11 cellular contexts compared by ENCODE assay signal in the genomic region with DNA sequence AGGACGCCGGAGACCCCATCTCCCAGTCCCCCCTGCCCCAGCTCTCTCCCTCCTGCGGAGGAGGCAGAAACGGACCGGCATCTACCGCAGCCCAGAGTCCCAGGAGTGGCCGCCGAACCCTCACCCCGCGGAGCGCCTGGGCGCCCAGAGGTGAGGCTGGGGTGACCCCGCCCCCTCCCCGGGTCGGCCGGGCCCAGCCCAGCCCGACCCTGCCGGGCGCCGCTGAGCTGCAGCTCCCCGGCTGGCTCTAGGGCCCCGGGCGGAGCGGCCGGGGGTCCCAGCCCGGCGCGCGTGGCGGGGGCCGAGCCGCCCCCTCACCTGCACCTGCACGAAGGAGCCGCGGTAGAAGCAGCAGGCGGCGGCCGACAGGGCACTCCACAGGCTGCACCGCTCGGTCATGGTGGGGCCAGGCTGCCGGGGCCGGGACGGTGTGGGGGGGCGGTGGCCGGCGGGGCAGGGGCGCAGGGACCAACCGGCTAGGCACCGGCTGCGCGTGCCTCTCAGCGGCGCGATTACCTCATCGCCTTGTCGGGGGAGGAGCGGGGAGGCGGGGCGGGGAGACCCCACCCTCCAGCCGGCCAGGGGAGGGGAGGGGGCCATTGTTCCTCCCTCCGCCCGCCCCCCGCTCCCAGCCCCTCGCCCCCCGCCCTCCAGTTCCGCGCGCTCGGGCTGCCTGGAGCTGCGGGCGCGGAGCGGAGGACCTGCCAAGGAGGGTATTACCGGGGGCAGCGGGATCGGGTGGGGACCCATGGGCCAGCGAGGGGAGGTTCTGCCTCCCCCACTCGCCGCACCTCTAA. TPM values are rescaled to one million over a fixed set of nuclear protein-coding genes. Genes with fewer than 3 reads are reported as not detected.
A peak's percentile ranks its signal among the peaks of the same experiment; 100 is the strongest.
DNase-seq lines count a peak whose midpoint lies in the region; ATAC-seq, FAIRE-seq and TF ChIP-seq lines count a peak whose summit lies in the region.
"Had no signal": no experiment of that assay in that cellular context is flagged by ENCODE, and none has a peak within 500 bp of the region (broad histone marks: within the 10 kb centered on the region; RNA-seq: fewer than 3 reads in every experiment).

No MANE protein-coding gene starts in this region.

- H3K9me1 ChIP-seq in K562 (ENCODE audit: control insufficient read depth, insufficient read depth, low read length), result no peaks in the 10 kb centered on the region

- H2AFZ ChIP-seq in SK-N-SH (ENCODE audit: low read depth), result no peak overlapping the region
- H2AFZ ChIP-seq in K562 (ENCODE audit: low read depth, low read length), result no peak overlapping the region

- H3K9me2 ChIP-seq in SK-N-SH, result no peaks in the 10 kb centered on the region

- peaks cover 20% of the 10 kb centered on the region for H3K27me3 ChIP-seq in SK-N-SH (ENCODE audit: insufficient read depth)
- peaks cover 2 to 29% of the 10 kb centered on the region in 2 experiments; a peak in 3 of 5 replicates for H3K27me3 ChIP-seq in K562 (ENCODE audit: control insufficient read depth in 2 of 2, insufficient read depth in 2 of 2, low read length in 2 of 2)
- peaks cover 13% of the 10 kb centered on the region for H3K27me3 ChIP-seq in upper lobe of right lung

- in situ Hi-C loops in K562 (cut with MboI) (loop anchor here (25.0 kb wide), 1 partner anchor 607 kb away; the partner anchor contains the start of gene URM1), GM13977 (cut with MboI; ENCODE audit: low pct_unique_long_range_greater_than_20kb, low sequenced_read_pairs, unreplicated experiment) (no loop called here)

- WGBS in SK-N-SH (ENCODE audit: low lambda C conversion rate), result 7% methylated on average over 8 of the region's 79 CpGs
- 9% methylated on average over 12 of the region's 79 CpGs for WGBS in K562 (ENCODE audit: insufficient coverage, low coverage, missing lambda C conversion rate)

- TF ChIP-seq EP300 in SK-N-SH (IDR thresholded peaks at IDR 0.05; ENCODE audit: borderline replicate concordance in 1 of 2, low read depth in 1 of 2, low read length in 1 of 2) (no peak), K562 (IDR thresholded peaks at IDR 0.05; ENCODE audit: low read length) (no peak)

- CTCF ChIA-PET in SK-N-SH (lab: Yijun Ruan, JAX) (interaction anchor here (0.8 to 4.4 kb wide), 10 partner anchors 9 to 166 kb away, joined by 3 to 28 read pairs (median 6); partner anchors contain the start of genes CDK9 and TOR2A), K562 (lab: Yijun Ruan, JAX; ENCODE audit: low intra/inter-chr PET ratio) (no interaction called here)

- H3K4me2 ChIP-seq in SK-N-SH (peak overlapping the region; percentile 65), K562 (ENCODE audit: insufficient read depth, low read length) (no peak overlapping the region)

- DNase-seq in SK-N-SH (peak; percentile 97), K562 (ENCODE audit: extremely low read depth in 1 of 4, low spot score in 3 of 4) (peak in 1 of 4 experiments; percentile 32), upper lobe of right lung (no peak), GM13977 (ENCODE audit: low spot score) (no peak)
- DNase-seq: effector memory CD4-positive, alpha-beta T cell; immature natural killer cell had no signal

- H3K4me1 ChIP-seq in SK-N-SH (ENCODE audit: control insufficient read depth in 1 of 2, insufficient read depth in 2 of 2, low read depth in 1 of 2, low read length in 1 of 2) (peaks cover 0 to 20% of the 10 kb centered on the region in 2 experiments; a peak in 1 of 4 replicates), K562 (replicated peaks in 1 of 2; ENCODE audit: control insufficient read depth in 2 of 2, insufficient read depth in 2 of 2, low read length in 2 of 2) (peaks cover 8 to 21% of the 10 kb centered on the region in 2 experiments; a peak in 4 of 5 replicates), upper lobe of right lung (peaks cover 4% of the 10 kb centered on the region)

- POLR2A ChIA-PET in SK-N-SH (lab: Yijun Ruan, JAX), result interaction anchor here (0.7 to 1.8 kb wide), 5 partner anchors 12 to 30 kb away, joined by 3 to 7 read pairs (median 3); partner anchors contain the start of gene CDK9
- POLR2A ChIA-PET in K562 (lab: Yijun Ruan, JAX), result interaction anchor here (1.6 to 1.7 kb wide), 2 partner anchors 9 kb away, joined by 3 to 6 read pairs; no protein-coding TSS in a partner anchor

- no peaks in the 10 kb centered on the region for H3K79me2 ChIP-seq in SK-N-SH (ENCODE audit: insufficient read depth)
- no peaks in the 10 kb centered on the region for H3K79me2 ChIP-seq in K562 (ENCODE audit: control insufficient read depth, insufficient read depth, low read length)

- TF ChIP-seq RAD21 in SK-N-SH (IDR thresholded peaks at IDR 0.05; ENCODE audit: low read length) (no peak), K562 (CRISPR knock-in tag; conservative IDR thresholded peaks at IDR 0.05 in 1 of 2, IDR thresholded peaks at IDR 0.05 in 1 of 2) (no peak)

- TF ChIP-seq CTCF in SK-N-SH (IDR thresholded peaks at IDR 0.05) (no peak), K562 (IDR thresholded peaks at IDR 0.05 in 2 of 3, conservative IDR thresholded peaks at IDR 0.05 in 1 of 3; ENCODE audit: insufficient read depth in 2 of 3, low read depth in 1 of 3, low read length in 3 of 3) (no peak), upper lobe of right lung (IDR thresholded peaks at IDR 0.05) (no peak), GM13977 (IDR thresholded peaks at IDR 0.05; ENCODE audit: extremely low read depth, insufficient read depth, missing control alignments) (no peak)

- H3K9me3 ChIP-seq in SK-N-SH (no peaks in the 10 kb centered on the region), K562 (replicated peaks; ENCODE audit: control insufficient read depth, insufficient read depth, low read depth, low read length) (no peaks in the 10 kb centered on the region), iPS-18c (ENCODE audit: control insufficient read depth, insufficient read depth, low read length) (no peaks in the 10 kb centered on the region), upper lobe of right lung (no peaks in the 10 kb centered on the region)
- H3K9me3 ChIP-seq: thoracic aorta had no signal

- H4K20me1 ChIP-seq in SK-N-SH (ENCODE audit: insufficient read depth) (no peaks in the 10 kb centered on the region), K562 (replicated peaks; ENCODE audit: control insufficient read depth, insufficient read depth, low read length) (peaks cover 19% of the 10 kb centered on the region)

- ATAC-seq in SK-N-SH treated with all-trans-retinoic acid at 6 μM for 48 hours (no peak), K562 (no peak), upper lobe of right lung (peak; percentile 46), GM18511 (IDR thresholded peaks at IDR 0.05; ENCODE audit: unreplicated experiment) (no peak), GM18861 (IDR thresholded peaks at IDR 0.05; ENCODE audit: unreplicated experiment) (no peak)

- H3K4me3 ChIP-seq in SK-N-SH (ENCODE audit: low read depth in 2 of 2, low read length in 1 of 2), result peak overlapping the region; percentile 43 to 54; a peak in 2 of 4 replicates
- no peak overlapping the region for H3K4me3 ChIP-seq in K562
- H3K4me3 ChIP-seq in iPS-18c (ENCODE audit: insufficient read depth, low read depth, low read length), result peak overlapping the region; percentile 69
- H3K4me3 ChIP-seq in upper lobe of right lung, result peak overlapping the region; percentile 31
- H3K4me3 ChIP-seq: thoracic aorta had no signal

- no peak for TF ChIP-seq POLR2A in K562 (conservative IDR thresholded peaks at IDR 0.05)

- no peak overlapping the region for H3K9ac ChIP-seq in SK-N-SH
- H3K9ac ChIP-seq in K562 (ENCODE audit: insufficient read depth in 1 of 2, low read depth in 2 of 2, low read length in 2 of 2), result no peak overlapping the region

- H3K27ac ChIP-seq in SK-N-SH (ENCODE audit: low read depth in 2 of 2, low read length in 1 of 2), result peak overlapping the region in 1 of 2 experiments; percentile 72; a peak in 2 of 4 replicates
- no peak overlapping the region for H3K27ac ChIP-seq in K562 (ENCODE audit: extremely low read depth, low read depth, low read length)
- peak overlapping the region; percentile 55 for H3K27ac ChIP-seq in upper lobe of right lung
- H3K27ac ChIP-seq: thoracic aorta had no signal

- no peaks in the 10 kb centered on the region for H3K36me3 ChIP-seq in SK-N-SH (replicated peaks in 1 of 2; ENCODE audit: control insufficient read depth in 1 of 2, insufficient read depth in 2 of 2, low read length in 1 of 2)
- no peaks in the 10 kb centered on the region for H3K36me3 ChIP-seq in K562 (ENCODE audit: control insufficient read depth, insufficient read depth, low read length)
- peaks cover 8% of the 10 kb centered on the region for H3K36me3 ChIP-seq in upper lobe of right lung

- BruUV-seq in K562 (replicated peaks; lab: Mats Ljungman, UMichigan), result no TSS peak

- intact Hi-C loops in K562 (cut with micrococcal nuclease), result no loop called here
- intact Hi-C loops in upper lobe of right lung (cut with DNase I), result no loop called here

- H3F3A ChIP-seq in SK-N-SH (replicated peaks; ENCODE audit: insufficient read depth), result no peaks in the 10 kb centered on the region

- no peak for FAIRE-seq in K562 (lab: Jason Lieb, UNC)

RNA-seq across cellular contexts. Expression of gene TOR2A, which starts 19.9 kb away (rescaled TPM):
- 11.9 and 17.2 TPM in 2 replicates for polyA plus RNA-seq in SK-N-SH (2012; rRNA removed)
- 6.0 and 11.0 TPM in 2 replicates for polyA plus RNA-seq in SK-N-SH (2012; cell fraction: cytosol; rRNA removed)
- 18.8 and 19.8 TPM in 2 replicates for polyA plus RNA-seq in SK-N-SH (2012; cell fraction: nucleus; rRNA removed)
- 7.9 and 25.4 TPM in 2 replicates for total RNA-seq in K562 (2011; cell fraction: chromatin; rRNA removed; ENCODE audit: low replicate concordance)
- total RNA-seq in K562 (2011; cell fraction: nucleolus; rRNA removed), result 33.0 and 44.0 TPM in 2 replicates
- total RNA-seq in K562 (2011; cell fraction: nucleoplasm; rRNA removed), result 22.6 and 27.5 TPM in 2 replicates
- 21.3 and 23.5 TPM in 2 replicates for total RNA-seq in K562 (2014; rRNA removed)
- 3.0 and 3.7 TPM in 2 replicates for total RNA-seq in K562 (2014; rRNA removed; fragmentation: Illumina TruSeq; extraction: Trizol)
- total RNA-seq in K562 (2015; rRNA removed; fragmentation: Illumina TruSeq; extraction: Trizol), result 11.1 and 12.0 TPM in 2 replicates
- 25.9 and 28.3 TPM in 2 replicates for total RNA-seq in K562 (2021)
- 8.4 and 15.0 TPM in 2 replicates for polyA plus RNA-seq in K562 (2011; rRNA removed)
- polyA plus RNA-seq in K562 (2011; cell fraction: cytosol; rRNA removed), result 20.5 and 35.0 TPM in 2 replicates
- polyA plus RNA-seq in K562 (2011; cell fraction: nucleus; rRNA removed), result 34.3 and 45.7 TPM in 2 replicates
- polyA plus RNA-seq in K562 (2012), result 20.6 and 50.6 TPM in 2 replicates
- 15.7 and 22.6 TPM in 2 replicates for polyA plus RNA-seq in K562 (2014; fragmentation: Illumina TruSeq; extraction: Trizol)
- polyA plus RNA-seq in K562 (2014; fragmentation: Nextera tagmentation; extraction: Ambion mirVana), result 1 to 10 TPM in 1 of 2 experiments, under 1 TPM in 1; 0.80 to 1.1 TPM
- 22.5 and 27.2 TPM in 2 replicates for polyA plus RNA-seq in K562 (2014; rRNA removed)
- 2.8 and 3.6 TPM in 2 replicates for polyA minus RNA-seq in K562 (2011; rRNA and poly(A)+ RNA removed)
- polyA minus RNA-seq in K562 (2011; cell fraction: cytosol; rRNA and poly(A)+ RNA removed), result 11.3 and 18.2 TPM in 2 replicates
- 12.5 and 19.1 TPM in 2 replicates for polyA minus RNA-seq in K562 (2011; cell fraction: nucleus; rRNA and poly(A)+ RNA removed)
- 17.3 TPM for total RNA-seq in upper lobe of right lung

RNA-seq across cellular contexts. Expression of gene SH2D3C, which starts 23.5 kb away (rescaled TPM):
- 0.15 and 0.52 TPM in 2 replicates for polyA plus RNA-seq in SK-N-SH (2012; rRNA removed)
- polyA plus RNA-seq in SK-N-SH (2012; cell fraction: cytosol; rRNA removed), result 0.14 and 0.34 TPM in 2 replicates
- 0.30 and 0.31 TPM in 2 replicates for polyA plus RNA-seq in SK-N-SH (2012; cell fraction: nucleus; rRNA removed)
- total RNA-seq in K562 (2011; cell fraction: chromatin; rRNA removed; ENCODE audit: low replicate concordance), result 0.77 and 4.1 TPM in 2 replicates
- total RNA-seq in K562 (2011; cell fraction: nucleolus; rRNA removed), result 0.92 and 1.2 TPM in 2 replicates
- total RNA-seq in K562 (2011; cell fraction: nucleoplasm; rRNA removed), result 0.88 and 1.3 TPM in 2 replicates
- total RNA-seq in K562 (2014; rRNA removed), result 0.29 and 1.2 TPM in 2 replicates
- 0.11 and 0.19 TPM in 2 replicates for total RNA-seq in K562 (2014; rRNA removed; fragmentation: Illumina TruSeq; extraction: Trizol)
- total RNA-seq in K562 (2015; rRNA removed; fragmentation: Illumina TruSeq; extraction: Trizol), result 0.29 and 0.34 TPM in 2 replicates
- total RNA-seq in K562 (2021), result 0.83 and 0.89 TPM in 2 replicates
- polyA plus RNA-seq in K562 (2011; rRNA removed), result 0.22 and 1.3 TPM in 2 replicates
- polyA plus RNA-seq in K562 (2011; cell fraction: cytosol; rRNA removed), result 0.86 and 1.3 TPM in 2 replicates
- polyA plus RNA-seq in K562 (2011; cell fraction: nucleus; rRNA removed), result 1.5 TPM in 2 replicates
- 1.2 and 2.2 TPM in 2 replicates for polyA plus RNA-seq in K562 (2012)
- 0.19 and 0.29 TPM in 2 replicates for polyA plus RNA-seq in K562 (2014; fragmentation: Illumina TruSeq; extraction: Trizol)
- under 1 TPM in 1 of 2 experiments, not detected in 1; 0.03 TPM for polyA plus RNA-seq in K562 (2014; fragmentation: Nextera tagmentation; extraction: Ambion mirVana)
- 0.21 and 0.38 TPM in 2 replicates for polyA plus RNA-seq in K562 (2014; rRNA removed)
- 0.42 and 0.46 TPM in 2 replicates for polyA minus RNA-seq in K562 (2011; rRNA and poly(A)+ RNA removed)
- polyA minus RNA-seq in K562 (2011; cell fraction: cytosol; rRNA and poly(A)+ RNA removed), result 2.4 TPM in 1 of 2 replicates, not detected in the other
- 0.94 and 1.00 TPM in 2 replicates for polyA minus RNA-seq in K562 (2011; cell fraction: nucleus; rRNA and poly(A)+ RNA removed)
- total RNA-seq in upper lobe of right lung, result 85.3 TPM

RNA-seq across cellular contexts. Expression of gene CDK9, which starts 30.9 kb away (rescaled TPM):
- polyA plus RNA-seq in SK-N-SH (2012; rRNA removed) (82.7 and 108 TPM in 2 replicates), K562 (2011; rRNA removed) (44.6 and 51.9 TPM in 2 replicates), K562 (2014; fragmentation: Illumina TruSeq; extraction: Trizol) (54.1 and 60.5 TPM in 2 replicates), K562 (2014; fragmentation: Nextera tagmentation; extraction: Ambion mirVana) (1 to 10 TPM; 4.2 to 5.0 TPM), K562 (2014; rRNA removed) (34.7 and 42.6 TPM in 2 replicates)
- 55.0 and 77.8 TPM in 2 replicates for polyA plus RNA-seq in SK-N-SH (2012; cell fraction: cytosol; rRNA removed)
- polyA plus RNA-seq in SK-N-SH (2012; cell fraction: nucleus; rRNA removed), result 210 and 240 TPM in 2 replicates
- 56.0 and 127 TPM in 2 replicates for total RNA-seq in K562 (2011; cell fraction: chromatin; rRNA removed; ENCODE audit: low replicate concordance)
- 76.7 and 85.9 TPM in 2 replicates for total RNA-seq in K562 (2011; cell fraction: nucleolus; rRNA removed)
- total RNA-seq in K562 (2011; cell fraction: nucleoplasm; rRNA removed), result 52.5 and 57.5 TPM in 2 replicates
- total RNA-seq in K562 (2014; rRNA removed) (33.0 and 36.7 TPM in 2 replicates), K562 (2014; rRNA removed; fragmentation: Illumina TruSeq; extraction: Trizol) (27.5 and 27.9 TPM in 2 replicates), K562 (2015; rRNA removed; fragmentation: Illumina TruSeq; extraction: Trizol) (28.1 and 29.8 TPM in 2 replicates), K562 (2021) (75.2 and 78.6 TPM in 2 replicates), upper lobe of right lung (99.1 TPM)
- polyA plus RNA-seq in K562 (2011; cell fraction: cytosol; rRNA removed), result 44.4 and 58.1 TPM in 2 replicates
- 121 and 155 TPM in 2 replicates for polyA plus RNA-seq in K562 (2011; cell fraction: nucleus; rRNA removed)
- polyA plus RNA-seq in K562 (2012), result 52.1 and 60.8 TPM in 2 replicates
- polyA minus RNA-seq in K562 (2011; rRNA and poly(A)+ RNA removed), result 45.5 and 76.0 TPM in 2 replicates
- 25.9 and 42.3 TPM in 2 replicates for polyA minus RNA-seq in K562 (2011; cell fraction: cytosol; rRNA and poly(A)+ RNA removed)
- polyA minus RNA-seq in K562 (2011; cell fraction: nucleus; rRNA and poly(A)+ RNA removed), result 31.0 and 33.8 TPM in 2 replicates

RNA-seq across cellular contexts. Expression of gene TTC16, which starts 39.1 kb away (rescaled TPM):
- polyA plus RNA-seq in SK-N-SH (2012; rRNA removed), result 0.03 and 0.05 TPM in 2 replicates
- 0.01 and 0.03 TPM in 2 replicates for polyA plus RNA-seq in SK-N-SH (2012; cell fraction: cytosol; rRNA removed)
- polyA plus RNA-seq in SK-N-SH (2012; cell fraction: nucleus; rRNA removed), result 0.21 and 0.24 TPM in 2 replicates
- not detected in 2 replicates for total RNA-seq in K562 (2011; cell fraction: chromatin; rRNA removed; ENCODE audit: low replicate concordance)
- not detected in 2 replicates for total RNA-seq in K562 (2011; cell fraction: nucleolus; rRNA removed)
- total RNA-seq in K562 (2011; cell fraction: nucleoplasm; rRNA removed), result not detected in 2 replicates
- not detected in 2 replicates for total RNA-seq in K562 (2014; rRNA removed)
- not detected in 2 replicates for total RNA-seq in K562 (2014; rRNA removed; fragmentation: Illumina TruSeq; extraction: Trizol)
- not detected in 2 replicates for total RNA-seq in K562 (2015; rRNA removed; fragmentation: Illumina TruSeq; extraction: Trizol)
- total RNA-seq in K562 (2021), result not detected in 2 replicates
- polyA plus RNA-seq in K562 (2011; rRNA removed), result not detected in 2 replicates
- not detected in 2 replicates for polyA plus RNA-seq in K562 (2011; cell fraction: cytosol; rRNA removed)
- 0.03 and 0.04 TPM in 2 replicates for polyA plus RNA-seq in K562 (2011; cell fraction: nucleus; rRNA removed)
- polyA plus RNA-seq in K562 (2012), result not detected in 2 replicates
- polyA plus RNA-seq in K562 (2014; fragmentation: Illumina TruSeq; extraction: Trizol), result not detected in 2 replicates
- not detected for polyA plus RNA-seq in K562 (2014; fragmentation: Nextera tagmentation; extraction: Ambion mirVana)
- polyA plus RNA-seq in K562 (2014; rRNA removed), result 0.11 TPM in 1 of 2 replicates, not detected in the other
- not detected in 2 replicates for polyA minus RNA-seq in K562 (2011; rRNA and poly(A)+ RNA removed)
- not detected in 2 replicates for polyA minus RNA-seq in K562 (2011; cell fraction: cytosol; rRNA and poly(A)+ RNA removed)
- not detected in 2 replicates for polyA minus RNA-seq in K562 (2011; cell fraction: nucleus; rRNA and poly(A)+ RNA removed)
- total RNA-seq in upper lobe of right lung, result 0.41 TPM

RNA-seq across cellular contexts. Expression of gene PTRH1, which starts 39.5 kb away (rescaled TPM):
- polyA plus RNA-seq in SK-N-SH (2012; rRNA removed) (41.1 and 42.2 TPM in 2 replicates), K562 (2011; rRNA removed) (5.7 and 8.1 TPM in 2 replicates), K562 (2014; fragmentation: Illumina TruSeq; extraction: Trizol) (3.1 and 6.7 TPM in 2 replicates), K562 (2014; fragmentation: Nextera tagmentation; extraction: Ambion mirVana) (1 to 10 TPM in 1 of 2 experiments, under 1 TPM in 1; 0.63 to 1.0 TPM), K562 (2014; rRNA removed) (28.2 and 44.3 TPM in 2 replicates)
- polyA plus RNA-seq in SK-N-SH (2012; cell fraction: cytosol; rRNA removed), result 22.6 and 29.7 TPM in 2 replicates
- 31.8 and 53.9 TPM in 2 replicates for polyA plus RNA-seq in SK-N-SH (2012; cell fraction: nucleus; rRNA removed)
- total RNA-seq in K562 (2011; cell fraction: chromatin; rRNA removed; ENCODE audit: low replicate concordance), result 4.6 and 11.9 TPM in 2 replicates
- 19.0 and 19.2 TPM in 2 replicates for total RNA-seq in K562 (2011; cell fraction: nucleolus; rRNA removed)
- 7.1 and 7.3 TPM in 2 replicates for total RNA-seq in K562 (2011; cell fraction: nucleoplasm; rRNA removed)
- total RNA-seq in K562 (2014; rRNA removed) (43.1 and 54.3 TPM in 2 replicates), K562 (2014; rRNA removed; fragmentation: Illumina TruSeq; extraction: Trizol) (1.1 and 1.8 TPM in 2 replicates), K562 (2015; rRNA removed; fragmentation: Illumina TruSeq; extraction: Trizol) (7.4 and 8.0 TPM in 2 replicates), K562 (2021) (21.1 and 21.6 TPM in 2 replicates), upper lobe of right lung (8.0 TPM)
- polyA plus RNA-seq in K562 (2011; cell fraction: cytosol; rRNA removed), result 12.2 and 34.1 TPM in 2 replicates
- polyA plus RNA-seq in K562 (2011; cell fraction: nucleus; rRNA removed), result 7.6 and 15.8 TPM in 2 replicates
- polyA plus RNA-seq in K562 (2012), result 12.2 and 19.2 TPM in 2 replicates
- 1.0 and 1.1 TPM in 2 replicates for polyA minus RNA-seq in K562 (2011; rRNA and poly(A)+ RNA removed)
- 3.9 and 5.4 TPM in 2 replicates for polyA minus RNA-seq in K562 (2011; cell fraction: cytosol; rRNA and poly(A)+ RNA removed)
- 4.1 and 6.2 TPM in 2 replicates for polyA minus RNA-seq in K562 (2011; cell fraction: nucleus; rRNA and poly(A)+ RNA removed)

Comparison
In these comparisons a context has a peak if more than half of its experiments do, and no peak if none do; other contexts are left out.
1. RNA of gene SH2D3C, which starts 23.5 kb away (total RNA-seq): 85.3 TPM in upper lobe of right lung (single experiment); 0.11 to 4.1 TPM in K562; every median in the first group is over 10 times any median in the second.